Comparison of ENCODE assay signal across 8 cellular contexts in genomic region chr6:26550250-26550993, GRCh38. TPM values are rescaled to one million over a fixed set of nuclear protein-coding genes. Genes with fewer than 3 reads are reported as not detected.
DNase-seq lines count a peak whose midpoint lies in the region; ATAC-seq and TF ChIP-seq lines count a peak whose summit lies in the region.

No MANE protein-coding gene starts in this region.

- peaks cover 2% of the 10 kb centered on the region; the same call in 1 of the 2 replicates for H3K79me2 ChIP-seq in DND-41 (ENCODE audit: insufficient read depth, low read length)

- no peaks in the 10 kb centered on the region for H3K27me3 ChIP-seq in DND-41 (ENCODE audit: insufficient read depth, low read length, poor library complexity)
- H3K27me3 ChIP-seq in IMR-90 (ENCODE audit: control insufficient read depth, insufficient read depth, low read length) = no peaks in the 10 kb centered on the region

- H3K9ac ChIP-seq in DND-41 (ENCODE audit: low read depth, low read length) (peak overlapping the region; percentile 59), IMR-90 (ENCODE audit: low read depth, low read length) (no peak overlapping the region)

- peaks cover 15% of the 10 kb centered on the region for H3K36me3 ChIP-seq in DND-41 (ENCODE audit: insufficient read depth, low read length)
- peaks cover 7% of the 10 kb centered on the region for H3K36me3 ChIP-seq in IMR-90 (ENCODE audit: control insufficient read depth, insufficient read depth, low read length)

- no peak overlapping the region for H2BK15ac ChIP-seq in IMR-90 (ENCODE audit: low read depth, low read length)

- DNase-seq in DND-41 (peak; percentile 80), IMR-90 (peak; percentile 13), astrocyte of the hippocampus (ENCODE audit: low read depth, low spot score) (peak; percentile 73), iPS-NIHi7 (ENCODE audit: extremely low spot score) (peak; percentile 79), cerebellar cortex (ENCODE audit: low spot score) (no peak)
- DNase-seq in stimulated activated CD4-positive, alpha-beta T cell treated with anti-CD3 and anti-CD28 coated beads, Interleukin-15, amount 100 ng/mL, for 1 hour (ENCODE audit: low read depth in 1 of 2, low spot score in 1 of 2) = peak; percentile 22 to 39

- 10% methylated on average over 16 of the region's 42 CpGs; no CpG with 5 or more reads in 1 of the 2 experiments for WGBS in IMR-90 (ENCODE audit: extremely low coverage in 2 of 2, insufficient read length in 1 of 2), 2 experiments

- CTCF ChIA-PET in IMR-90 (lab: Yijun Ruan, JAX) = no interaction called here

- peak overlapping the region; percentile 48 to 70 for H3K4me3 ChIP-seq in DND-41 (ENCODE audit: low read depth in 1 of 2, low read length in 2 of 2)
- H3K4me3 ChIP-seq in IMR-90 (ENCODE audit: insufficient read depth, low read depth, low read length) = peak overlapping the region; percentile 68

- no peak overlapping the region for H3K23ac ChIP-seq in IMR-90 (ENCODE audit: low read depth, low read length)

- H4K20me1 ChIP-seq in DND-41 (ENCODE audit: insufficient read depth, low read length) = no peaks in the 10 kb centered on the region
- peaks cover 4% of the 10 kb centered on the region for H4K20me1 ChIP-seq in IMR-90 (ENCODE audit: insufficient read depth, low read length)

- H3K56ac ChIP-seq in IMR-90 (ENCODE audit: extremely low read depth, insufficient read depth, low read length) = no peak overlapping the region

- no peak for TF ChIP-seq RAD21 in IMR-90 (IDR thresholded peaks at IDR 0.05; ENCODE audit: low read length)

- H2BK120ac ChIP-seq in IMR-90 (ENCODE audit: low read depth, low read length) = peak overlapping the region; percentile 26; the same call in 1 of the 2 replicates

- H4K91ac ChIP-seq in IMR-90 (ENCODE audit: insufficient read depth, low read depth, low read length) = peak overlapping the region; percentile 36; the same call in 1 of the 2 replicates

- peak overlapping the region; percentile 43 for H4K5ac ChIP-seq in IMR-90 (ENCODE audit: low read depth, low read length)

- peak overlapping the region; percentile 77 to 83; a peak in 3 of 4 replicates for H4K8ac ChIP-seq in IMR-90 (ENCODE audit: low read depth in 2 of 2, low read length in 2 of 2)

- peak overlapping the region; percentile 48; the same call in 1 of the 2 replicates for H3K4ac ChIP-seq in IMR-90 (ENCODE audit: low read depth, low read length)

- H2BK20ac ChIP-seq in IMR-90 (ENCODE audit: low read depth, low read length) = no peak overlapping the region

- H3K4me1 ChIP-seq in DND-41 (ENCODE audit: insufficient read depth, low read length) (peaks cover 52% of the 10 kb centered on the region), IMR-90 (ENCODE audit: control insufficient read depth, insufficient read depth, low read length) (no peaks in the 10 kb centered on the region)

- TF ChIP-seq CTCF in DND-41 (IDR thresholded peaks at IDR 0.05; ENCODE audit: borderline replicate concordance, extremely low read depth, low read length, poor library complexity, severe bottlenecking) = peak; percentile 27
- TF ChIP-seq CTCF in IMR-90 (conservative IDR thresholded peaks at IDR 0.05; ENCODE audit: low read depth, low read length) = no peak

- no peak overlapping the region for H2AK5ac ChIP-seq in IMR-90 (ENCODE audit: low read depth, low read length)

- H3K9me1 ChIP-seq in IMR-90 (ENCODE audit: insufficient read depth, low read length) = no peaks in the 10 kb centered on the region; the same call in 1 of the 2 replicates

- dilution Hi-C loops in IMR-90 (cut with HindIII; ENCODE audit: low sequenced_read_pairs, unreplicated experiment) = no loop called here

- POLR2A ChIA-PET in IMR-90 (lab: Charles Lee; ENCODE audit: unreplicated experiment) = no interaction called here

- H3K9me3 ChIP-seq in DND-41 (ENCODE audit: insufficient read depth, low read length, severe bottlenecking) = no peaks in the 10 kb centered on the region
- no peaks in the 10 kb centered on the region for H3K9me3 ChIP-seq in IMR-90 (ENCODE audit: control insufficient read depth, insufficient read depth, low read length)

- H3K4me2 ChIP-seq in DND-41 (ENCODE audit: insufficient read depth, low read length) (peak overlapping the region; percentile 69), IMR-90 (ENCODE audit: low read depth, low read length) (peak overlapping the region; percentile 64)

- peaks cover 0 to 8% of the 10 kb centered on the region in 2 experiments; a peak in 3 of 4 replicates for H3K79me1 ChIP-seq in IMR-90 (ENCODE audit: low read depth in 1 of 2, low read length in 2 of 2)

- ATAC-seq in DND-41 (ENCODE audit: insufficient read depth, low read depth) (peak; percentile 67), IMR-90 (ENCODE audit: low read depth) (peak; percentile 47), SK-N-SH treated with all-trans-retinoic acid at 6 μM for 48 hours (peak; percentile 58), GM18520 (IDR thresholded peaks at IDR 0.05; ENCODE audit: unreplicated experiment) (no peak)

- in situ Hi-C loops in IMR-90 (cut with MboI; ENCODE audit: low sequenced_read_pairs) = no loop called here

- H2AK9ac ChIP-seq in IMR-90 (replicated peaks; ENCODE audit: low read depth, low read length, poor library complexity) = peak overlapping the region; percentile 75

- no TSS peak for BruUV-seq in IMR-90 (replicated peaks; lab: Mats Ljungman, UMichigan)

- H3K14ac ChIP-seq in IMR-90 (replicated peaks; ENCODE audit: low read depth, low read length) = no peak overlapping the region

- H2BK5ac ChIP-seq in IMR-90 (ENCODE audit: low read depth, low read length, poor library complexity, severe bottlenecking) = no peak overlapping the region

- TF ChIP-seq POLR2A in IMR-90 (IDR thresholded peaks at IDR 0.05; ENCODE audit: low read depth, low read length) = no peak

- intact Hi-C loops in IMR-90 (cut with micrococcal nuclease) = loop anchor here (10.0 kb wide), 1 partner anchor 226 kb away; no protein-coding TSS in a partner anchor

- H2AFZ ChIP-seq in DND-41 (ENCODE audit: low read depth, low read length) (peak overlapping the region; percentile 90), IMR-90 (replicated peaks; ENCODE audit: low read length, poor library complexity) (peak overlapping the region; percentile 96)

- peak overlapping the region; percentile 61; the same call in 1 of the 2 replicates for H3K18ac ChIP-seq in IMR-90 (ENCODE audit: low read depth, low read length)

- H3K27ac ChIP-seq in DND-41 (ENCODE audit: low read length) = peak overlapping the region; percentile 79
- peak overlapping the region; percentile 15; the same call in 1 of the 2 replicates for H3K27ac ChIP-seq in IMR-90 (ENCODE audit: insufficient read depth, low read length)

TF ChIP-seq in IMR-90, 13 proteins besides CTCF, POLR2A, EP300 and RAD21:
- TF ChIP-seq CHD1 (IDR thresholded peaks at IDR 0.05; ENCODE audit: low read depth, low read length) = no peak

TF ChIP-seq in SK-N-SH treated with all-trans-retinoic acid at 6 μM for 48 hours, 23 proteins besides CTCF, POLR2A, EP300 and RAD21 (continues in another document):
- TF ChIP-seq ZC3H10 (CRISPR knock-in tag; IDR thresholded peaks at IDR 0.05) = peak; percentile 88
- TF ChIP-seq ISL1 (CRISPR knock-in tag; IDR thresholded peaks at IDR 0.05) = peak; percentile 88
- TF ChIP-seq ZFP30 (CRISPR knock-in tag; IDR thresholded peaks at IDR 0.05) = 0 out of 2 replicates have a peak, but pooled peaks have one; percentile 25
- TF ChIP-seq TCF4 (CRISPR knock-in tag; IDR thresholded peaks at IDR 0.05; ENCODE audit: borderline replicate concordance) = peak; percentile 40; the same call in 1 of the 2 replicates
- peak; percentile 99 for TF ChIP-seq CSDC2 (CRISPR knock-in tag; IDR thresholded peaks at IDR 0.05)
- TF ChIP-seq PPARA (CRISPR knock-in tag; IDR thresholded peaks at IDR 0.05; ENCODE audit: borderline replicate concordance) = peak; percentile 98
- peak; percentile 99 for TF ChIP-seq TSHZ2 (CRISPR knock-in tag; IDR thresholded peaks at IDR 0.05)
- peak; percentile 84; the same call in 1 of the 2 replicates for TF ChIP-seq ARNTL (CRISPR knock-in tag; IDR thresholded peaks at IDR 0.05; ENCODE audit: borderline replicate concordance, low read depth)
- TF ChIP-seq ZFP3 (CRISPR knock-in tag; IDR thresholded peaks at IDR 0.05) = peak; percentile 94
- TF ChIP-seq SNAI2 (CRISPR knock-in tag; IDR thresholded peaks at IDR 0.05) = peak; percentile 99

RNA-seq across cellular contexts. Expression of gene HMGN4, which starts 12.3 kb away (rescaled TPM):
- 49.2 and 50.2 TPM in 2 replicates for total RNA-seq in IMR-90 (2012; rRNA removed)
- polyA plus RNA-seq in IMR-90 (2012; rRNA removed) = 36.0 and 46.4 TPM in 2 replicates
- polyA plus RNA-seq in IMR-90 (2012; cell fraction: cytosol; rRNA removed) = 13.5 and 14.4 TPM in 2 replicates
- 4.4 and 20.9 TPM in 2 replicates for polyA plus RNA-seq in IMR-90 (2012; cell fraction: nucleus; rRNA removed; ENCODE audit: low replicate concordance)

RNA-seq across cellular contexts. Expression of gene ABT1, which starts 46.3 kb away (rescaled TPM):
- total RNA-seq in IMR-90 (2012; rRNA removed) = 12.2 and 15.4 TPM in 2 replicates
- 15.2 and 16.7 TPM in 2 replicates for polyA plus RNA-seq in IMR-90 (2012; rRNA removed)
- polyA plus RNA-seq in IMR-90 (2012; cell fraction: cytosol; rRNA removed) = 11.9 and 18.6 TPM in 2 replicates
- polyA plus RNA-seq in IMR-90 (2012; cell fraction: nucleus; rRNA removed; ENCODE audit: low replicate concordance) = 9.6 and 14.5 TPM in 2 replicates

RNA-seq across cellular contexts. Expression of gene BTN1A1, which starts 50.3 kb away (rescaled TPM):
- total RNA-seq in IMR-90 (2012; rRNA removed) = not detected in 2 replicates
- not detected in 2 replicates for polyA plus RNA-seq in IMR-90 (2012; rRNA removed)
- not detected in 2 replicates for polyA plus RNA-seq in IMR-90 (2012; cell fraction: cytosol; rRNA removed)
- not detected in 2 replicates for polyA plus RNA-seq in IMR-90 (2012; cell fraction: nucleus; rRNA removed; ENCODE audit: low replicate concordance)
